ENCODE assay signal across 9 cellular contexts in the genomic region with DNA sequence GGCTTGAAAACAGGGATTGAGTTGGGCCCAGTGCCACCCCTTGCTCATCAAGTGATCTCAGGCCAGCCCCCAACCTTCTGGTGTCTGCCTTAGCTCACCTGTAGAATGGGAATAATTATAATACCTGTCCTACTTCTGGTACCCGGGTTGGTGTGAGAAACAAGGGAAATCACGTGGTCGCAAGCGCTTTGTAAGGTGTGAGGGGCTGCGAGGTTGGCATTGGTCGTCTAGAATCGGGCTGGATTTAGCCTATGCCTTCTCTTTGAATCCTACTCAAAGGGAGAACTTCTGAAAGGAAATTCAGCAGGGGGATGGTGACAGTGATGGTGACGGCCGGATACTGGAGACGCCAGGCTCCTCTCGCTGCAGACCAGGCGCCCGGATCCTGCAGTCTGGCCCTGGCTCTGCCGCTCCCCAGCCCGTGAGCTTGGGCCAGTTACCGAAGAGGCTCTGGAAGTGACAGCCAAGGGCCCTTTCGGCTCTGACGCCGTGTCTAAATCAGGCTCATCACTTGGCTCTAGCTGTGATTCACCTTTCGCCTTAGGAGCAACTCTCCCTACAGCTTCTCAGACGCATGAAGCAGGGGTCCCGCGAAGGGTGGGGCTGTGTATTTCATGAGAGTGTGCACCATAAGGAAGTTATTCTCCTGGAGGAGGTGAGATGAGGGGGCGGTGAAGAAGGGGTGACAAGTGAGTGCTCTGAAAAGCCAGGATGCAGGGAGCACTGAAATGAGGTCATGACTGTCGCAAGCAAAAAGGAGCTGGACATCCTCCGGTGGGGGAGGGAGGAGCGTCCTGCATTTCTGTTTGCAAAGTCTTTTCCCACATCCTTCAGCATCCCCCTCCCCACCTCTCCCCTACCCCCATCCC. TPM values are rescaled to one million over a fixed set of nuclear protein-coding genes. Genes with fewer than 3 reads are reported as not detected.
A peak's percentile ranks its signal among the peaks of the same experiment; 100 is the strongest.
DNase-seq lines count a peak whose midpoint lies in the region; ATAC-seq and TF ChIP-seq lines count a peak whose summit lies in the region.
"Had no signal": no experiment of that assay in that cellular context is flagged by ENCODE, and none has a peak within 500 bp of the region (broad histone marks: within the 10 kb centered on the region; RNA-seq: fewer than 3 reads in every experiment).

No MANE protein-coding gene starts in this region.

- no peaks in the 10 kb centered on the region for H3K9me3 ChIP-seq in testis

- peaks cover 31% of the 10 kb centered on the region for H3K4me1 Mint-ChIP-seq in central memory CD8-positive, alpha-beta T cell

- H3K4me1 ChIP-seq in testis, result peaks cover 9% of the 10 kb centered on the region

- H3K4me3 ChIP-seq in lower leg skin (ENCODE audit: low read depth, poor library complexity, severe bottlenecking) (no peak overlapping the region), testis (peak overlapping the region; percentile 18 to 39)

- H3K36me3 Mint-ChIP-seq in central memory CD8-positive, alpha-beta T cell (ENCODE audit: insufficient read depth), result peaks cover 2% of the 10 kb centered on the region

- no peak overlapping the region for H3K27ac Mint-ChIP-seq in central memory CD8-positive, alpha-beta T cell (ENCODE audit: low read depth)

- H3K36me3 ChIP-seq in testis (ENCODE audit: low read depth, missing control alignments), result no peaks in the 10 kb centered on the region

- intact Hi-C loops in lower leg skin (cut with DNase I; ENCODE audit: low total_unique reads), result no loop called here
- intact Hi-C loops in testis (cut with DNase I; ENCODE audit: low total_unique reads), result no loop called here

- peaks cover 83% of the 10 kb centered on the region for H3K27me3 Mint-ChIP-seq in central memory CD8-positive, alpha-beta T cell

- no peak for ATAC-seq in central memory CD8-positive, alpha-beta T cell (replicated peaks; ENCODE audit: extremely low read depth, poor library complexity, severe bottlenecking)
- no peak for ATAC-seq in HG02852 (IDR thresholded peaks at IDR 0.05; ENCODE audit: unreplicated experiment)

- WGBS in lower leg skin, 2 donors, result 42 to 50% methylated on average over 25 to 27 of the region's 27 CpGs
- 41 to 61% methylated on average over 21 to 27 of the region's 27 CpGs for WGBS in testis, 2 donors

- H3K9me3 Mint-ChIP-seq in central memory CD8-positive, alpha-beta T cell, result no peaks in the 10 kb centered on the region

- no peaks in the 10 kb centered on the region for H3K27me3 ChIP-seq in testis

- no peak for TF ChIP-seq CTCF in lower leg skin (IDR thresholded peaks at IDR 0.05)
- TF ChIP-seq CTCF in testis (IDR thresholded peaks at IDR 0.05), result no peak

- DNase-seq in DMS 273 (lab: John Stamatoyannopoulos, UW; ENCODE audit: unreplicated experiment), result peak; percentile 31
- DNase-seq in DMS 273 treated with DMSO at 0.1 percent for 48 hours (lab: John Stamatoyannopoulos, UW), result no peak
- no peak for DNase-seq in central memory CD8-positive, alpha-beta T cell (ENCODE audit: low spot score in 2 of 2)
- DNase-seq in lower leg skin (ENCODE audit: low spot score in 2 of 2), result peak; percentile 41 to 88
- peak; percentile 16 for DNase-seq in testis
- no peak for DNase-seq in NK-92 (lab: John Stamatoyannopoulos, UW; ENCODE audit: unreplicated experiment)
- no peak for DNase-seq in activated gamma-delta T cell (lab: John Stamatoyannopoulos, UW)

- no peak overlapping the region for H3K27ac ChIP-seq in testis
- H3K27ac ChIP-seq: 22Rv1 had no signal

- H3K4me3 Mint-ChIP-seq in central memory CD8-positive, alpha-beta T cell, result peak overlapping the region; percentile 82

- TF ChIP-seq POLR2A in lower leg skin (IDR thresholded peaks at IDR 0.05), result no peak
- no peak for TF ChIP-seq POLR2A in testis (IDR thresholded peaks at IDR 0.05)

RNA-seq across cellular contexts. Expression of a gene that starts 4.0 kb away (rescaled TPM):
- total RNA-seq in lower leg skin, result 10 to 100 TPM in 1 of 4 donors, 1 to 10 TPM in 3; 2.5 to 15.0 (median 5.4) TPM
- 1 to 10 TPM; 2.0 to 2.9 TPM for total RNA-seq in testis
- 2.9 TPM for polyA plus RNA-seq in testis (ENCODE audit: insufficient read depth, low read depth, low replicate concordance)

Comparison
In these comparisons a context has a peak if more than half of its experiments do, and no peak if none do; other contexts are left out.
1. DNase-seq: peak in DMS 273 (single experiment), lower leg skin (2 of 2) and testis (single experiment); none in DMS 273 treated with DMSO at 0.1 percent for 48 hours (single experiment), central memory CD8-positive, alpha-beta T cell (0 of 2), NK-92 (single experiment) and activated gamma-delta T cell (single experiment).